8 cellular contexts compared by ENCODE assay signal in genomic region chr5:10249948-10250803, GRCh38. TPM values are rescaled to one million over a fixed set of nuclear protein-coding genes. Genes with fewer than 3 reads are reported as not detected.
A peak's percentile ranks its signal among the peaks of the same experiment; 100 is the strongest.
DNase-seq lines count a peak whose midpoint lies in the region; ATAC-seq and TF ChIP-seq lines count a peak whose summit lies in the region.

Gene CCT5, plus strand, starts transcription at chr5:10250280. Its CDS starts 61 bp downstream, at chr5:10250341.

- DNase-seq in DMS53 treated with DMSO at 0.1 percent for 48 hours (lab: John Stamatoyannopoulos, UW; ENCODE audit: unreplicated experiment) (peak; percentile 99), Peyer's patch (peak; percentile 85 to 97 (median 91)), esophagus squamous epithelium (lab: John Stamatoyannopoulos, UW) (peak; percentile 65), myocyte (ENCODE audit: low read depth) (peak; percentile 99)
- DNase-seq in activated T-cell treated with anti-CD3 and anti-CD28 coated beads, Interleukin-2, amount 50 U/mL, for 72 hours: peak; percentile 88 to 91
- DNase-seq in stimulated activated CD8-positive, alpha-beta memory T cell treated with anti-CD3 and anti-CD28 coated beads, Interleukin-7, amount 100 ng/mL, for 48 hours (ENCODE audit: extremely low read depth in 1 of 2, low read depth in 1 of 2): peak; percentile 71 to 83

- H3K4me3 ChIP-seq in KMS-11 (IDR thresholded peaks at IDR 0.05; ENCODE audit: insufficient read depth, low read depth, low read length): peak within 1 kb of the TSS; percentile 77
- H3K4me3 ChIP-seq in Peyer's patch: peak within 1 kb of the TSS; percentile 68 to 97 (median 89)
- H3K4me3 ChIP-seq in esophagus squamous epithelium: peak within 1 kb of the TSS; percentile 73 to 96 (median 85)

- peaks cover 82% of the 10 kb centered on the region for H3K79me2 ChIP-seq in KMS-11 (ENCODE audit: insufficient read depth, low read depth)

- peak within 1 kb of the TSS; percentile 90 to 91 for H3K4me3 Mint-ChIP-seq in activated T-cell treated with anti-CD3 and anti-CD28 coated beads, Interleukin-2, amount 50 U/mL, for 72 hours

- H3K4me2 ChIP-seq in KMS-11: peak within 1 kb of the TSS; percentile 96

- peaks cover 5 to 23% of the 10 kb centered on the region in 2 donors for H3K36me3 Mint-ChIP-seq in activated T-cell treated with anti-CD3 and anti-CD28 coated beads, Interleukin-2, amount 50 U/mL, for 72 hours (ENCODE audit: insufficient read depth in 2 of 2)

- intact Hi-C loops in esophagus squamous epithelium (cut with DNase I): no loop called here

- WGBS in esophagus squamous epithelium, 2 donors: 0 to 1% methylated on average over 13 to 31 of the region's 67 CpGs

- H3K27me3 ChIP-seq in KMS-11 (ENCODE audit: insufficient read depth, low read depth): no peaks in the 10 kb centered on the region
- no peaks in the 10 kb centered on the region for H3K27me3 ChIP-seq in Peyer's patch
- H3K27me3 ChIP-seq in esophagus squamous epithelium: no peaks in the 10 kb centered on the region

- H4K20me1 ChIP-seq in KMS-11 (ENCODE audit: insufficient read depth): peaks cover 20% of the 10 kb centered on the region

- H3K4me1 ChIP-seq in KMS-11 (ENCODE audit: low read depth, poor library complexity, severe bottlenecking) (peaks cover 40% of the 10 kb centered on the region), Peyer's patch (peaks cover 0 to 25% (median 9%) of the 10 kb centered on the region in 4 donors), esophagus squamous epithelium (peaks cover 8 to 63% (median 26%) of the 10 kb centered on the region in 3 donors)

- peaks cover 64% of the 10 kb centered on the region for H3K4me1 Mint-ChIP-seq in activated T-cell treated with anti-CD3 and anti-CD28 coated beads, Interleukin-2, amount 50 U/mL, for 72 hours (ENCODE audit: low read depth)

- H3K27me3 Mint-ChIP-seq in activated T-cell treated with anti-CD3 and anti-CD28 coated beads, Interleukin-2, amount 50 U/mL, for 72 hours (ENCODE audit: low read depth): no peaks in the 10 kb centered on the region

- peak within 1 kb of the TSS; percentile 96 for H2AFZ ChIP-seq in KMS-11 (ENCODE audit: low read depth)

- ATAC-seq in GM21737 (IDR thresholded peaks at IDR 0.05; ENCODE audit: unreplicated experiment): peak; percentile 78
- ATAC-seq in activated T-cell treated with anti-CD3 and anti-CD28 coated beads, Interleukin-2, amount 50 U/mL, for 72 hours (replicated peaks in 1 of 2): peak; percentile 84 to 85

- peak within 1 kb of the TSS; percentile 96 for H3K9ac ChIP-seq in KMS-11

- H3K27ac Mint-ChIP-seq in activated T-cell treated with anti-CD3 and anti-CD28 coated beads, Interleukin-2, amount 50 U/mL, for 72 hours: peak within 1 kb of the TSS; percentile 99

- TF ChIP-seq POLR2A in Peyer's patch (IDR thresholded peaks at IDR 0.05): peak; percentile 41 to 73
- TF ChIP-seq POLR2A in esophagus squamous epithelium (IDR thresholded peaks at IDR 0.05): peak in 2 of 4 donors; percentile 62 to 64

- H3K9me3 ChIP-seq in Peyer's patch: no peaks in the 10 kb centered on the region
- H3K9me3 ChIP-seq in esophagus squamous epithelium: no peaks in the 10 kb centered on the region

- peak within 1 kb of the TSS; percentile 88 for H3K27ac ChIP-seq in KMS-11
- H3K27ac ChIP-seq in Peyer's patch: peak within 1 kb of the TSS; percentile 88 to 97 (median 92)
- H3K27ac ChIP-seq in esophagus squamous epithelium: peak within 1 kb of the TSS; percentile 93 to 98 (median 94)

- TF ChIP-seq CTCF in KMS-11 (conservative IDR thresholded peaks at IDR 0.05; ENCODE audit: low read depth, low read length) (no peak), Peyer's patch (IDR thresholded peaks at IDR 0.05) (no peak), esophagus squamous epithelium (IDR thresholded peaks at IDR 0.05) (no peak)

- H3K9me3 Mint-ChIP-seq in activated T-cell treated with anti-CD3 and anti-CD28 coated beads, Interleukin-2, amount 50 U/mL, for 72 hours: no peaks in the 10 kb centered on the region

- H3K36me3 ChIP-seq in KMS-11 (ENCODE audit: insufficient read depth) (peaks cover 17% of the 10 kb centered on the region; the same call in 1 of the 2 replicates), Peyer's patch (peaks cover 0 to 23% (median 0%) of the 10 kb centered on the region in 3 donors), esophagus squamous epithelium (peaks cover 0 to 20% (median 6%) of the 10 kb centered on the region in 3 donors)

RNA-seq across cellular contexts. Expression of gene CCT5, which starts in this region (rescaled TPM):
- total RNA-seq in Peyer's patch (100 to 1,000 TPM in 1 of 4 donors, 10 to 100 TPM in 3; 61.9 to 113 (median 81.0) TPM), esophagus squamous epithelium (100 to 1,000 TPM; 122 to 331 (median 226) TPM), myocyte (340 and 378 TPM in 2 replicates)
- total RNA-seq in activated T-cell treated with anti-CD3 and anti-CD28 coated beads, Interleukin-2, amount 50 U/mL, for 72 hours: 100 to 1,000 TPM; 179 to 218 TPM
- 222 TPM for polyA plus RNA-seq in myocyte (2012)

Comparison
In these comparisons a context has a peak if more than half of its experiments do, and no peak if none do; other contexts are left out.
1. Peak in every context shown above with its lines: DNase-seq, ATAC-seq, H3K4me3 ChIP-seq and H3K27ac ChIP-seq.